9 cellular contexts compared by ENCODE assay signal in the genomic region with DNA sequence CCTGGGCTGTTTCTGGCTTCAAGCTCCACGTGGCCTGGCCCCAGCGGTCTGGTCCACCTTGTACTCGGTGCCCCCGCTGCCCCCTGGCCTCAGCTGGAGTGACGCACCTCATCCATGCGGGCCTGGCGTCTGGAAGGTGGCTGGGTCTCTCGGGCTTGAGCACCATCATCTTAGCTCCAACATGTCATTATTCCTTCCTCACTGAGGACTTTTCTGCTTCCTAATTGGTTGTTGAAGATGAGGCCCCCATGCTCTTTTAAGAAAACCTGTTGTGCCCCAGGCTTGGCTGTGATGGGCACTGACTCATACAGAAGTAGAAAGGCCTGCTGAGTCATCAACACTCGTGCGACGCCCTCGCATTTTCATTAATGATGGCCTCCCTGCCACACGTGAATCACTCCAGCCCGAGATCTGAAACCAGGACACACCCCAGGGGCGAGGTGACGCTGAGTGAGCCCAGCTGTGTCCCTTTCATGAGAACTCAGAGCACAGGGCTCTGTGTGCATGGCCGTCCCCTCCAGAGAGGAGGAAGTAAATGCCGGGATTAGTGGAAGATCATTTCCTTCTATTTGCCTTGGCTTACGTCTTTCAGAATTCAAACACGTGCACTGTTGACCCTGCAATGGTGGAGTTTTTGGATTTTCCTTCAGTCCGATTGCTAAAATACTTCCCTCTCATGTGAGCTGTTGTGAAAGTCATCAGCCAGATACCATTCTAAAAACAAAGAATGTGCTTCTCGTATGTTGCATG. TPM values are rescaled to one million over a fixed set of nuclear protein-coding genes. Genes with fewer than 3 reads are reported as not detected.
A peak's percentile ranks its signal among the peaks of the same experiment; 100 is the strongest.
DNase-seq lines count a peak whose midpoint lies in the region; ATAC-seq and FAIRE-seq lines count a peak whose summit lies in the region.
"Had no signal": no experiment of that assay in that cellular context is flagged by ENCODE, and none has a peak within 500 bp of the region (broad histone marks: within the 10 kb centered on the region; RNA-seq: fewer than 3 reads in every experiment).

No MANE protein-coding gene starts in this region.

- H3K27me3 ChIP-seq in small intestine (ENCODE audit: control insufficient read depth in 2 of 2, insufficient read depth in 2 of 2, low read length in 2 of 2) = peaks cover 0 to 11% of the 10 kb centered on the region in 2 donors

- H3K27ac ChIP-seq in small intestine (ENCODE audit: low read depth in 1 of 2, low read length in 1 of 2) = no peak overlapping the region

- no peaks in the 10 kb centered on the region for H3K36me3 ChIP-seq in small intestine (ENCODE audit: control insufficient read depth in 2 of 2, insufficient read depth in 2 of 2, low read length in 2 of 2)

- FAIRE-seq in small intestine (lab: Jason Lieb, UNC) = no peak
- FAIRE-seq: A204.1 had no signal

- DNase-seq in NCI-H1417 (lab: John Stamatoyannopoulos, UW) (peak in 2 of 3 experiments; percentile 14 to 45), NCI-H1417 treated with DMSO at 0.1 percent for 48 hours (lab: John Stamatoyannopoulos, UW) (no peak), NCI-H446 treated with DMSO at 0.1 percent for 48 hours (lab: John Stamatoyannopoulos, UW) (peak; percentile 48), activated T-cell treated with anti-CD3 and anti-CD28 coated beads for 4 hours (peak; percentile 64), foreskin melanocyte (peak; percentile 90), small intestine (peak; percentile 90), medulla oblongata (ENCODE audit: extremely low spot score) (no peak)

- WGBS in small intestine, 3 donors = 28 to 44% (median 37%) methylated on average over 22 of the region's 22 CpGs

- H3K9me3 ChIP-seq in small intestine (ENCODE audit: control insufficient read depth, low read depth) = no peaks in the 10 kb centered on the region

- H3K4me1 ChIP-seq in small intestine (ENCODE audit: control insufficient read depth in 2 of 2, insufficient read depth in 1 of 2, low read depth in 1 of 2, low read length in 1 of 2) = no peaks in the 10 kb centered on the region

- H3K4me3 ChIP-seq in small intestine (ENCODE audit: low read depth in 1 of 2, low read length in 2 of 2) = no peak overlapping the region

- ATAC-seq in HG02678 (IDR thresholded peaks at IDR 0.05; ENCODE audit: unreplicated experiment) = peak; percentile 94

RNA-seq across cellular contexts. Expression of gene GJA3, which starts 14.0 kb away (rescaled TPM):
- under 1 TPM in 1 of 3 donors, not detected in 2; 0.01 TPM for polyA plus RNA-seq in small intestine

RNA-seq across cellular contexts. Expression of gene GJB2, which starts 17.9 kb away (rescaled TPM):
- 10 to 100 TPM in 1 of 3 donors, 1 to 10 TPM in 2; 8.9 to 15.9 (median 9.4) TPM for polyA plus RNA-seq in small intestine

RNA-seq across cellular contexts. Expression of gene GJB6, which starts 57.3 kb away (rescaled TPM):
- polyA plus RNA-seq in small intestine = under 1 TPM in 1 of 3 donors, not detected in 2; 0.12 TPM

Comparison
In these comparisons a context has a peak if more than half of its experiments do, and no peak if none do; other contexts are left out.
1. DNase-seq: peak in NCI-H1417 (2 of 3), NCI-H446 treated with DMSO at 0.1 percent for 48 hours (single experiment), activated T-cell treated with anti-CD3 and anti-CD28 coated beads for 4 hours (single experiment), foreskin melanocyte (single experiment) and small intestine (single experiment); none in NCI-H1417 treated with DMSO at 0.1 percent for 48 hours (single experiment) and medulla oblongata (single experiment).